Comparison of ENCODE assay signal across 25 cellular contexts in the genomic region with DNA sequence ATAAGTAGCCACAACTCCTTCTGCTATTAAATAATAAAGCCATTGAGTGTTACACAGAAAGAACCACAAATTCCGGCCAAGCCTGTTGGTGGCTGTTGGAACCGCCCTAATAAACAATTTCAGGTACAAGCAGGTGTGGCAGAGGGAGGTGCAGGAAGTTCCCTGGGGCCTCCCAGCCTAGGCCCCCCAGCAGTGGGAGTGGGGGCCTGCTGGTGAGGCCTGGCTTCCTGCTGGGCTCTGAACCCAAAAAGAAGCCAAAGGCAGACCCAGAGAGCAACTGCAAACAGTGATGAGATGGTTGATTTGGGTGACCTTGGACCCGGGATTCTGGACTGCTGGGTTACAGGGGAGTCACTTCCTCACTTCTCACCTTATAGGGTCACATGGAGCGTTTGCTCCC. TPM values are rescaled to one million over a fixed set of nuclear protein-coding genes. Genes with fewer than 3 reads are reported as not detected.
A peak's percentile ranks its signal among the peaks of the same experiment; 100 is the strongest.
DNase-seq lines count a peak whose midpoint lies in the region; ATAC-seq and TF ChIP-seq lines count a peak whose summit lies in the region.
"Had no signal": no experiment of that assay in that cellular context is flagged by ENCODE, and none has a peak within 500 bp of the region (broad histone marks: within the 10 kb centered on the region; RNA-seq: fewer than 3 reads in every experiment).

No MANE protein-coding gene starts in this region.

- no peaks in the 10 kb centered on the region for H3K9me3 Mint-ChIP-seq in activated CD8-positive, alpha-beta memory T cell treated with anti-CD3 and anti-CD28 coated beads, Interleukin-2, amount 10 ng/mL, durations not matched to agents 7 days and 5 days (ENCODE audit: low read depth)
- H3K9me3 Mint-ChIP-seq in endodermal cell: no peaks in the 10 kb centered on the region
- no peaks in the 10 kb centered on the region for H3K9me3 Mint-ChIP-seq in activated naive CD8-positive, alpha-beta T cell treated with anti-CD3 and anti-CD28 coated beads, Interleukin-2, amount 50 U/mL, for 24 hours
- H3K9me3 Mint-ChIP-seq: activated CD4-positive, alpha-beta T cell treated with anti-CD3 and anti-CD28 coated beads, Interleukin-2, amount 10 ng/mL, durations not matched to agents 24 days and 14 days; activated T-helper 1 cell treated with anti-CD3 and anti-CD28 coated beads, Interleukin-12 subunit alpha, Interleukin-12 subunit beta, Interleukin-2, Interleukin-4 antibody, amounts not matched to agents 30 ng/mL and 10 ng/mL and 1 ng/mL, durations not matched to agents 14 hours and 24 hours and 36 hours; CD8-positive, alpha-beta memory T cell; immature natural killer cell; stimulated activated naive CD8-positive, alpha-beta T cell treated with anti-CD3 and anti-CD28 coated beads, Interleukin-15, Interleukin-2, amounts not matched to agents 100 ng/mL and 50 ng/mL, for 24 hours had no signal

- H3K9ac ChIP-seq in endodermal cell (ENCODE audit: extremely low read depth, low read length, poor library complexity, severe bottlenecking) (no peak overlapping the region), mucosa of rectum (ENCODE audit: low read depth in 1 of 2, low read length in 2 of 2) (peak overlapping the region; percentile 39 to 41)
- H3K9ac ChIP-seq: SK-N-SH had no signal

- H3K4me1 Mint-ChIP-seq in activated CD8-positive, alpha-beta memory T cell treated with anti-CD3 and anti-CD28 coated beads, Interleukin-2, amount 10 ng/mL, durations not matched to agents 7 days and 5 days: no peaks in the 10 kb centered on the region
- peaks cover 9% of the 10 kb centered on the region for H3K4me1 Mint-ChIP-seq in endodermal cell
- H3K4me1 Mint-ChIP-seq in activated naive CD8-positive, alpha-beta T cell treated with anti-CD3 and anti-CD28 coated beads, Interleukin-2, amount 50 U/mL, for 24 hours: no peaks in the 10 kb centered on the region
- H3K4me1 Mint-ChIP-seq: activated CD4-positive, alpha-beta T cell treated with anti-CD3 and anti-CD28 coated beads, Interleukin-2, amount 10 ng/mL, durations not matched to agents 24 days and 14 days; CD8-positive, alpha-beta memory T cell; immature natural killer cell had no signal

- H3K27me3 Mint-ChIP-seq in activated CD8-positive, alpha-beta memory T cell treated with anti-CD3 and anti-CD28 coated beads, Interleukin-2, amount 10 ng/mL, durations not matched to agents 7 days and 5 days: peaks cover 2% of the 10 kb centered on the region
- no peaks in the 10 kb centered on the region for H3K27me3 Mint-ChIP-seq in endodermal cell (ENCODE audit: insufficient read depth)
- H3K27me3 Mint-ChIP-seq in activated naive CD8-positive, alpha-beta T cell treated with anti-CD3 and anti-CD28 coated beads, Interleukin-2, amount 50 U/mL, for 24 hours: no peaks in the 10 kb centered on the region
- H3K27me3 Mint-ChIP-seq: activated CD4-positive, alpha-beta T cell treated with anti-CD3 and anti-CD28 coated beads, Interleukin-2, amount 10 ng/mL, durations not matched to agents 24 days and 14 days; stimulated activated naive CD8-positive, alpha-beta T cell treated with anti-CD3 and anti-CD28 coated beads, Interleukin-15, Interleukin-2, amounts not matched to agents 100 ng/mL and 50 ng/mL, for 24 hours had no signal

- H3K36me3 ChIP-seq in endodermal cell (ENCODE audit: control insufficient read depth, insufficient read depth, low read length): no peaks in the 10 kb centered on the region
- no peaks in the 10 kb centered on the region for H3K36me3 ChIP-seq in mucosa of rectum (ENCODE audit: control insufficient read depth in 2 of 2, insufficient read depth in 2 of 2, low read length in 2 of 2)
- H3K36me3 ChIP-seq: ascending aorta, left ventricle myocardium inferior, sigmoid colon had no signal

- ATAC-seq in activated CD8-positive, alpha-beta memory T cell treated with anti-CD3 and anti-CD28 coated beads, Interleukin-2, amount 10 ng/mL, durations not matched to agents 7 days and 5 days: no peak
- ATAC-seq in GM19035 (IDR thresholded peaks at IDR 0.05; ENCODE audit: unreplicated experiment): no peak
- no peak for ATAC-seq in activated naive CD8-positive, alpha-beta T cell treated with anti-CD3 and anti-CD28 coated beads, Interleukin-2, amount 50 U/mL, for 24 hours

- TF ChIP-seq CTCF in endodermal cell (conservative IDR thresholded peaks at IDR 0.05): peak; percentile 46

- H3K4me3 Mint-ChIP-seq in activated CD8-positive, alpha-beta memory T cell treated with anti-CD3 and anti-CD28 coated beads, Interleukin-2, amount 10 ng/mL, durations not matched to agents 7 days and 5 days: no peak overlapping the region
- H3K4me3 Mint-ChIP-seq in endodermal cell: no peak overlapping the region
- no peak overlapping the region for H3K4me3 Mint-ChIP-seq in activated naive CD8-positive, alpha-beta T cell treated with anti-CD3 and anti-CD28 coated beads, Interleukin-2, amount 50 U/mL, for 24 hours
- H3K4me3 Mint-ChIP-seq: activated CD4-positive, alpha-beta T cell treated with anti-CD3 and anti-CD28 coated beads, Interleukin-2, amount 10 ng/mL, durations not matched to agents 24 days and 14 days; activated naive CD8-positive, alpha-beta T cell; activated T-helper 1 cell treated with anti-CD3 and anti-CD28 coated beads, Interleukin-12 subunit alpha, Interleukin-12 subunit beta, Interleukin-2, Interleukin-4 antibody, amounts not matched to agents 30 ng/mL and 10 ng/mL and 1 ng/mL, durations not matched to agents 14 hours and 24 hours and 36 hours; CD8-positive, alpha-beta memory T cell; immature natural killer cell; stimulated activated naive CD8-positive, alpha-beta T cell treated with anti-CD3 and anti-CD28 coated beads, Interleukin-15, Interleukin-2, amounts not matched to agents 100 ng/mL and 50 ng/mL, for 24 hours had no signal

- H3K4me3 ChIP-seq in endodermal cell (ENCODE audit: low read length) (no peak overlapping the region), mucosa of rectum (ENCODE audit: low read length in 2 of 2) (no peak overlapping the region)
- H3K4me3 ChIP-seq: ascending aorta, left ventricle myocardium inferior, sigmoid colon had no signal

- no peak overlapping the region for H3K27ac ChIP-seq in endodermal cell (ENCODE audit: low read depth, low read length)
- H3K27ac ChIP-seq in mucosa of rectum (ENCODE audit: low read depth in 2 of 2, low read length in 2 of 2): peak overlapping the region; percentile 81 to 89
- H3K27ac ChIP-seq: ascending aorta, left ventricle myocardium inferior, sigmoid colon had no signal

- WGBS in endodermal cell (ENCODE audit: insufficient coverage in 1 of 2, insufficient read length in 1 of 2), 2 experiments: 67 to 86% methylated on average over 1 to 4 of the region's 4 CpGs

- peak; percentile 7 for DNase-seq in activated CD8-positive, alpha-beta memory T cell treated with anti-CD3 and anti-CD28 coated beads for 24 hours
- DNase-seq in activated CD8-positive, alpha-beta memory T cell treated with anti-CD3 and anti-CD28 coated beads, Interleukin-2, amount 10 ng/mL, durations not matched to agents 7 days and 5 days: no peak
- DNase-seq in endodermal cell (peak; percentile 40), ureter (ENCODE audit: low spot score) (peak; percentile 80), Ammon's horn (ENCODE audit: low spot score) (no peak)
- no peak for DNase-seq in activated naive CD8-positive, alpha-beta T cell treated with anti-CD3 and anti-CD28 coated beads, Interleukin-2, amount 50 U/mL, for 24 hours
- DNase-seq: 8988T; activated CD4-positive, alpha-beta T cell treated with anti-CD3 and anti-CD28 coated beads, Interleukin-2, amount 10 ng/mL, durations not matched to agents 24 days and 14 days; CD8-positive, alpha-beta memory T cell; central memory CD4-positive, alpha-beta T cell; foreskin fibroblast; immature natural killer cell; KG1; left ventricle myocardium inferior; MV-4-11; NCI-H146; sigmoid colon; SK-N-SH; trophoblast cell had no signal

- no peaks in the 10 kb centered on the region for H3K36me3 Mint-ChIP-seq in activated CD8-positive, alpha-beta memory T cell treated with anti-CD3 and anti-CD28 coated beads, Interleukin-2, amount 10 ng/mL, durations not matched to agents 7 days and 5 days
- no peaks in the 10 kb centered on the region for H3K36me3 Mint-ChIP-seq in endodermal cell (ENCODE audit: low read depth)
- no peaks in the 10 kb centered on the region for H3K36me3 Mint-ChIP-seq in activated naive CD8-positive, alpha-beta T cell treated with anti-CD3 and anti-CD28 coated beads, Interleukin-2, amount 50 U/mL, for 24 hours (ENCODE audit: low read depth)
- H3K36me3 Mint-ChIP-seq: activated naive CD8-positive, alpha-beta T cell; CD8-positive, alpha-beta memory T cell; immature natural killer cell had no signal

- H3K27me3 ChIP-seq in endodermal cell (ENCODE audit: control insufficient read depth, insufficient read depth, low read length, poor library complexity, severe bottlenecking): no peaks in the 10 kb centered on the region
- no peaks in the 10 kb centered on the region for H3K27me3 ChIP-seq in mucosa of rectum (ENCODE audit: control insufficient read depth in 2 of 2, insufficient read depth in 2 of 2, low read length in 2 of 2)
- H3K27me3 ChIP-seq: ascending aorta, sigmoid colon had no signal

- no peak overlapping the region for H3K27ac Mint-ChIP-seq in activated CD8-positive, alpha-beta memory T cell treated with anti-CD3 and anti-CD28 coated beads, Interleukin-2, amount 10 ng/mL, durations not matched to agents 7 days and 5 days
- H3K27ac Mint-ChIP-seq in endodermal cell: no peak overlapping the region
- H3K27ac Mint-ChIP-seq in activated naive CD8-positive, alpha-beta T cell treated with anti-CD3 and anti-CD28 coated beads, Interleukin-2, amount 50 U/mL, for 24 hours: no peak overlapping the region
- H3K27ac Mint-ChIP-seq: activated CD4-positive, alpha-beta T cell treated with anti-CD3 and anti-CD28 coated beads, Interleukin-2, amount 10 ng/mL, durations not matched to agents 24 days and 14 days; activated naive CD8-positive, alpha-beta T cell; activated T-helper 1 cell treated with anti-CD3 and anti-CD28 coated beads, Interleukin-12 subunit alpha, Interleukin-12 subunit beta, Interleukin-2, Interleukin-4 antibody, amounts not matched to agents 30 ng/mL and 10 ng/mL and 1 ng/mL, durations not matched to agents 14 hours and 24 hours and 36 hours; CD8-positive, alpha-beta memory T cell; immature natural killer cell; stimulated activated naive CD8-positive, alpha-beta T cell treated with anti-CD3 and anti-CD28 coated beads, Interleukin-15, Interleukin-2, amounts not matched to agents 100 ng/mL and 50 ng/mL, for 24 hours had no signal

- H3K9me3 ChIP-seq in endodermal cell (ENCODE audit: control insufficient read depth, low read length) (no peaks in the 10 kb centered on the region), mucosa of rectum (ENCODE audit: control insufficient read depth in 2 of 2, low read length in 2 of 2) (no peaks in the 10 kb centered on the region)
- H3K9me3 ChIP-seq: ascending aorta, left ventricle myocardium inferior, sigmoid colon, SK-N-SH had no signal

- CTCF ChIA-PET in activated CD8-positive, alpha-beta memory T cell treated with anti-CD3 and anti-CD28 coated beads, Interleukin-2, amount 10 ng/mL, durations not matched to agents 7 days and 5 days (lab: Charles Lee): interaction anchor here (1.2 kb wide), 1 partner anchor 64 kb away, joined by 3 read pairs; no protein-coding TSS in a partner anchor

- H3K4me1 ChIP-seq in endodermal cell (ENCODE audit: control insufficient read depth, insufficient read depth, low read length) (no peaks in the 10 kb centered on the region), mucosa of rectum (ENCODE audit: control insufficient read depth in 2 of 2, insufficient read depth in 2 of 2, low read length in 2 of 2) (peaks cover 16 to 23% of the 10 kb centered on the region in 2 donors)
- H3K4me1 ChIP-seq: ascending aorta, left ventricle myocardium inferior, sigmoid colon had no signal

RNA-seq across cellular contexts. Expression of a gene that starts 21.0 kb away (rescaled TPM):
- 1 to 10 TPM; 8.5 to 9.6 TPM for total RNA-seq in activated CD8-positive, alpha-beta memory T cell treated with anti-CD3 and anti-CD28 coated beads, Interleukin-2, amount 10 ng/mL, durations not matched to agents 7 days and 5 days
- total RNA-seq in endodermal cell (10 to 100 TPM; 23.5 to 25.6 TPM), ureter (34.1 TPM)
- polyA plus RNA-seq in endodermal cell (2013, experiment 1 of 2): 9.8 TPM
- polyA plus RNA-seq in endodermal cell (2013, experiment 2 of 2): 9.9 TPM

Comparison
In these comparisons a context has a peak if more than half of its experiments do, and no peak if none do; other contexts are left out.
1. DNase-seq: peak in activated CD8-positive, alpha-beta memory T cell treated with anti-CD3 and anti-CD28 coated beads for 24 hours (single experiment), endodermal cell (single experiment) and ureter (single experiment); none in activated CD8-positive, alpha-beta memory T cell treated with anti-CD3 and anti-CD28 coated beads, Interleukin-2, amount 10 ng/mL, durations not matched to agents 7 days and 5 days (single experiment), activated naive CD8-positive, alpha-beta T cell treated with anti-CD3 and anti-CD28 coated beads, Interleukin-2, amount 50 U/mL, for 24 hours (single experiment) and Ammon's horn (single experiment).